8 cellular contexts compared by ENCODE assay signal in the genomic region with DNA sequence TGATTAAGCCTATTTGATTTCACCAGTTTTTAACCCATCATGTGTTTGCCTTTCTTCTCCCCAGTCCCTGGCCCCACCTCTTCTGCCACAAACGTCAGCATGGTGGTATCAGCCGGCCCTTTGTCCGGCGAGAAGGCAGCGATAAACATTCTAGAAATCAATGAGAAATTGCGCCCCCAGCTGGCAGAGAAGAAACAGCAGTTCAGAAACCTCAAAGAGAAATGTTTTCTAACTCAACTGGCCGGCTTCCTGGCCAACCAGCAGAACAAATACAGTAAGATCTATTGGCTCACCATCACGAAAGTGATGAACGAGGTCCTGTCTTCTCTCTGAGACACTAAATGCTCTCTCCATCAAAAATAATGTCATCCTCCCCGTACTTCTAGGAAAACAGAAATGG.
DNase-seq lines count a peak whose midpoint lies in the region; ATAC-seq and TF ChIP-seq lines count a peak whose summit lies in the region.
"Not testable (repeated sequence)": the region's sequence is repeated elsewhere in the genome, so short reads cannot be mapped to it uniquely, and the experiment has no call there.

No MANE protein-coding gene starts in this region.

- not testable (repeated sequence) for H3F3A ChIP-seq in PC-9 (ENCODE audit: insufficient read depth, low read depth); neural progenitor cell (ENCODE audit: low read depth)

- not testable (repeated sequence) for H2AFZ ChIP-seq in PC-9; mammary epithelial cell (ENCODE audit: low read depth, low read length); neural progenitor cell (replicated peaks)

- not testable (repeated sequence) for TF ChIP-seq CTCF in Calu3 (IDR thresholded peaks at IDR 0.05; ENCODE audit: unreplicated experiment)
- TF ChIP-seq CTCF in PC-9 (conservative IDR thresholded peaks at IDR 0.05) = peak; percentile 88
- peak; percentile 18 to 33 for TF ChIP-seq CTCF in mammary epithelial cell (conservative IDR thresholded peaks at IDR 0.05 in 1 of 2, IDR thresholded peaks at IDR 0.05 in 1 of 2; ENCODE audit: extremely low read depth in 1 of 2, insufficient read depth in 1 of 2, low read depth in 1 of 2, low read length in 2 of 2)
- TF ChIP-seq CTCF in heart left ventricle (IDR thresholded peaks at IDR 0.05) = peak in 9 of 12 donors; percentile 6 to 54 (median 42)
- TF ChIP-seq CTCF in neural progenitor cell (IDR thresholded peaks at IDR 0.05) = peak; percentile 64

- not testable (repeated sequence) for ATAC-seq in heart left ventricle; stimulated activated naive CD8-positive, alpha-beta T cell treated with anti-CD3 and anti-CD28 coated beads, Interleukin-15, amount 100 ng/mL, for 72 hours

- TF ChIP-seq POLR2A in heart left ventricle (IDR thresholded peaks at IDR 0.05) = not testable (repeated sequence)

- not testable (repeated sequence) for H3K27ac ChIP-seq in PC-9; mammary epithelial cell (ENCODE audit: insufficient read depth, low read depth, low read length); heart left ventricle; neural progenitor cell

- H3K4me2 ChIP-seq in PC-9; mammary epithelial cell (ENCODE audit: insufficient read depth, low read depth, low read length); neural progenitor cell: not testable (repeated sequence)

- DNase-seq in Calu3 (peak; percentile 48), KBM-7 (peak; percentile 53), PC-9 (peak; percentile 22 to 59), mammary epithelial cell (peak; percentile 16), heart left ventricle (peak; percentile 3 to 59 (median 42)), neural progenitor cell (ENCODE audit: low spot score) (peak; percentile 69)
- peak; percentile 57 for DNase-seq in activated CD4-positive, alpha-beta memory T cell treated with anti-CD3 and anti-CD28 coated beads, Interleukin-2, amount 10 ng/mL, durations not matched to agents 7 days and 5 days
- DNase-seq in stimulated activated naive CD8-positive, alpha-beta T cell treated with anti-CD3 and anti-CD28 coated beads, Interleukin-15, amount 100 ng/mL, for 72 hours = peak; percentile 20 to 57

- H3K36me3 ChIP-seq in PC-9 (ENCODE audit: low read depth); mammary epithelial cell (ENCODE audit: insufficient read depth, low read length); neural progenitor cell: not testable (repeated sequence)
- peaks cover 0 to 17% (median 0%) of the 10 kb centered on the region in 9 donors for H3K36me3 ChIP-seq in heart left ventricle

- CTCF ChIA-PET in Calu3 (lab: Charles Lee); PC-9 (lab: Charles Lee); activated CD4-positive, alpha-beta memory T cell treated with anti-CD3 and anti-CD28 coated beads, Interleukin-2, amount 10 ng/mL, durations not matched to agents 7 days and 5 days (lab: Charles Lee); mammary epithelial cell (lab: Charles Lee; ENCODE audit: low non-redundant PET): not testable (repeated sequence)

- not testable (repeated sequence) for H3K9ac ChIP-seq in mammary epithelial cell (ENCODE audit: insufficient read depth, low read length); neural progenitor cell

- dilution Hi-C loops in mammary epithelial cell (cut with HindIII; ENCODE audit: low sequenced_read_pairs) = not testable (repeated sequence)

- not testable (repeated sequence) for H3K36me3 Mint-ChIP-seq in Calu3 (ENCODE audit: insufficient read depth, unreplicated experiment); activated CD4-positive, alpha-beta memory T cell treated with anti-CD3 and anti-CD28 coated beads, Interleukin-2, amount 10 ng/mL, durations not matched to agents 7 days and 5 days (ENCODE audit: low read depth); neural progenitor cell

- H3K4me1 ChIP-seq in PC-9 (replicated peaks; ENCODE audit: insufficient read depth); mammary epithelial cell (ENCODE audit: insufficient read depth, low read length); heart left ventricle; neural progenitor cell: not testable (repeated sequence)

- POLR2A ChIA-PET in PC-9 (lab: Charles Lee; ENCODE audit: unreplicated experiment); activated CD4-positive, alpha-beta memory T cell treated with anti-CD3 and anti-CD28 coated beads, Interleukin-2, amount 10 ng/mL, durations not matched to agents 7 days and 5 days (lab: Charles Lee): not testable (repeated sequence)

- H3K4me3 ChIP-seq in PC-9; mammary epithelial cell (replicated peaks in 1 of 3; ENCODE audit: insufficient read depth in 1 of 3, low read depth in 2 of 3, low read length in 3 of 3); heart left ventricle; neural progenitor cell: not testable (repeated sequence)

- not testable (repeated sequence) for BruUV-seq in Calu3 (replicated peaks; lab: Mats Ljungman, UMichigan); PC-9 (replicated peaks; lab: Mats Ljungman, UMichigan); mammary epithelial cell (replicated peaks; lab: Mats Ljungman, UMichigan)

- H3K9me2 ChIP-seq in PC-9 (ENCODE audit: insufficient read depth) = not testable (repeated sequence)

- H3K4me1 Mint-ChIP-seq in Calu3 (ENCODE audit: low read depth, unreplicated experiment); activated CD4-positive, alpha-beta memory T cell treated with anti-CD3 and anti-CD28 coated beads, Interleukin-2, amount 10 ng/mL, durations not matched to agents 7 days and 5 days; neural progenitor cell; stimulated activated naive CD8-positive, alpha-beta T cell treated with anti-CD3 and anti-CD28 coated beads, Interleukin-15, amount 100 ng/mL, for 72 hours: not testable (repeated sequence)

- H3K9me3 ChIP-seq in PC-9 (ENCODE audit: insufficient read depth, low read depth); mammary epithelial cell (replicated peaks; ENCODE audit: insufficient read depth, low read length); heart left ventricle; neural progenitor cell (ENCODE audit: low read depth): not testable (repeated sequence)

- H3K27me3 Mint-ChIP-seq in Calu3 (ENCODE audit: unreplicated experiment); activated CD4-positive, alpha-beta memory T cell treated with anti-CD3 and anti-CD28 coated beads, Interleukin-2, amount 10 ng/mL, durations not matched to agents 7 days and 5 days; neural progenitor cell (ENCODE audit: insufficient read depth, low read depth); stimulated activated naive CD8-positive, alpha-beta T cell treated with anti-CD3 and anti-CD28 coated beads, Interleukin-15, amount 100 ng/mL, for 72 hours: not testable (repeated sequence)

- H3K79me2 ChIP-seq in PC-9 (ENCODE audit: low read depth); mammary epithelial cell (ENCODE audit: insufficient read depth, low read length); neural progenitor cell (ENCODE audit: low read depth): not testable (repeated sequence)

- not testable (repeated sequence) for H3K9me3 Mint-ChIP-seq in Calu3 (ENCODE audit: low read depth, unreplicated experiment); activated CD4-positive, alpha-beta memory T cell treated with anti-CD3 and anti-CD28 coated beads, Interleukin-2, amount 10 ng/mL, durations not matched to agents 7 days and 5 days; neural progenitor cell; stimulated activated naive CD8-positive, alpha-beta T cell treated with anti-CD3 and anti-CD28 coated beads, Interleukin-15, amount 100 ng/mL, for 72 hours

- H3K27me3 ChIP-seq in PC-9 (ENCODE audit: insufficient read depth, low read depth); mammary epithelial cell (ENCODE audit: insufficient read depth, low read length); heart left ventricle; neural progenitor cell: not testable (repeated sequence)

- not testable (repeated sequence) for H3K27ac Mint-ChIP-seq in Calu3 (ENCODE audit: unreplicated experiment); neural progenitor cell; stimulated activated naive CD8-positive, alpha-beta T cell treated with anti-CD3 and anti-CD28 coated beads, Interleukin-15, amount 100 ng/mL, for 72 hours
- peak overlapping the region; percentile 42 for H3K27ac Mint-ChIP-seq in activated CD4-positive, alpha-beta memory T cell treated with anti-CD3 and anti-CD28 coated beads, Interleukin-2, amount 10 ng/mL, durations not matched to agents 7 days and 5 days

- intact Hi-C loops in Calu3 (cut with micrococcal nuclease; ENCODE audit: unreplicated experiment); PC-9 (cut with micrococcal nuclease; ENCODE audit: unreplicated experiment); mammary epithelial cell (cut with micrococcal nuclease); heart left ventricle (cut with DNase I): not testable (repeated sequence)

- not testable (repeated sequence) for H4K20me1 ChIP-seq in PC-9 (ENCODE audit: insufficient read depth); mammary epithelial cell (ENCODE audit: insufficient read depth, low read length); neural progenitor cell (ENCODE audit: low read depth)

- in situ Hi-C loops in KBM-7 (cut with MboI; ENCODE audit: low pct_unique_long_range_greater_than_20kb, low sequenced_read_pairs); mammary epithelial cell (cut with MboI; ENCODE audit: low sequenced_read_pairs in 2 of 2): not testable (repeated sequence)

- not testable (repeated sequence) for H3K4me3 Mint-ChIP-seq in Calu3 (ENCODE audit: low read depth, unreplicated experiment); neural progenitor cell; stimulated activated naive CD8-positive, alpha-beta T cell treated with anti-CD3 and anti-CD28 coated beads, Interleukin-15, amount 100 ng/mL, for 72 hours
- peak overlapping the region; percentile 35 for H3K4me3 Mint-ChIP-seq in activated CD4-positive, alpha-beta memory T cell treated with anti-CD3 and anti-CD28 coated beads, Interleukin-2, amount 10 ng/mL, durations not matched to agents 7 days and 5 days

- 11% methylated on average over 7 of the region's 10 CpGs for WGBS in mammary epithelial cell (ENCODE audit: low coverage, missing lambda C conversion rate)
- 0 to 14% (median 9%) methylated on average over 1 to 10 of the region's 10 CpGs; no CpG with 5 or more reads in 1 of the 4 donors for WGBS in heart left ventricle, 4 donors

Comparison
In these comparisons a context has a peak if more than half of its experiments do, and no peak if none do; other contexts are left out.
1. DNase-seq: peak in every context shown above with its lines; median percentile 69 in neural progenitor cell; 57 in activated CD4-positive, alpha-beta memory T cell treated with anti-CD3 and anti-CD28 coated beads, Interleukin-2, amount 10 ng/mL, durations not matched to agents 7 days and 5 days; 53 in KBM-7; 48 in Calu3; 42 in heart left ventricle; 40 in PC-9; 38 in stimulated activated naive CD8-positive, alpha-beta T cell treated with anti-CD3 and anti-CD28 coated beads, Interleukin-15, amount 100 ng/mL, for 72 hours; 16 in mammary epithelial cell.